8 cellular contexts compared by ENCODE assay signal in genomic region chr20:49344975-49345374, GRCh38.
DNase-seq lines count a peak whose midpoint lies in the region; ATAC-seq lines count a peak whose summit lies in the region.

No MANE protein-coding gene starts in this region.

- in situ Hi-C loops in ACHN (cut with HindIII; ENCODE audit: low pct_ligation_motif_present, low pct_unique_long_range_greater_than_20kb, low sequenced_read_pairs) = no loop called here

- ATAC-seq in HG03571 (IDR thresholded peaks at IDR 0.05; ENCODE audit: unreplicated experiment) = no peak

- DNase-seq in ACHN (peak; percentile 90), NCI-H226 (peak; percentile 98), dermis blood vessel endothelial cell (peak; percentile 89), mucosa of gallbladder (ENCODE audit: low spot score) (peak; percentile 67), DMS114 treated with DMSO at 0.1 percent for 48 hours (lab: John Stamatoyannopoulos, UW; ENCODE audit: unreplicated experiment) (no peak), NCI-H2107 (lab: John Stamatoyannopoulos, UW) (no peak)
- no peak for DNase-seq in activated CD8-positive, alpha-beta memory T cell treated with anti-CD3 and anti-CD28 coated beads, Interleukin-2, amount 50 U/mL, for 4 hours

Comparison
In these comparisons a context has a peak if more than half of its experiments do, and no peak if none do; other contexts are left out.
1. DNase-seq: peak in ACHN (single experiment), NCI-H226 (single experiment), dermis blood vessel endothelial cell (single experiment) and mucosa of gallbladder (single experiment); none in DMS114 treated with DMSO at 0.1 percent for 48 hours (single experiment), activated CD8-positive, alpha-beta memory T cell treated with anti-CD3 and anti-CD28 coated beads, Interleukin-2, amount 50 U/mL, for 4 hours (single experiment) and NCI-H2107 (single experiment).